In genomic region chr21:28754127-28754611, GRCh38 we compare ENCODE assay signal across 14 cellular contexts.
A peak's percentile ranks its signal among the peaks of the same experiment; 100 is the strongest.
DNase-seq lines count a peak whose midpoint lies in the region; ATAC-seq, FAIRE-seq and TF ChIP-seq lines count a peak whose summit lies in the region.
"Had no signal": no experiment of that assay in that cellular context is flagged by ENCODE, and none has a peak within 500 bp of the region (broad histone marks: within the 10 kb centered on the region; RNA-seq: fewer than 3 reads in every experiment).

No MANE protein-coding gene starts in this region.

- H3K27ac ChIP-seq in GM23338 (ENCODE audit: low read depth) (no peak overlapping the region), esophagus (ENCODE audit: low read depth in 2 of 2, low read length in 1 of 2) (peak overlapping the region; percentile 37 to 70), lower lobe of right lung (peak overlapping the region; percentile 54), stomach smooth muscle (ENCODE audit: low read length) (peak overlapping the region; percentile 62)

- H3K36me3 ChIP-seq in GM23338 (ENCODE audit: insufficient read depth) = no peaks in the 10 kb centered on the region
- H3K36me3 ChIP-seq in esophagus (ENCODE audit: control insufficient read depth in 2 of 2, insufficient read depth in 2 of 2, low read length in 1 of 2) = no peaks in the 10 kb centered on the region
- no peaks in the 10 kb centered on the region for H3K36me3 ChIP-seq in lower lobe of right lung
- H3K36me3 ChIP-seq in stomach smooth muscle (ENCODE audit: control insufficient read depth in 2 of 2, insufficient read depth in 2 of 2, low read length in 2 of 2) = no peaks in the 10 kb centered on the region

- no peak for TF ChIP-seq CTCF in GM23338 (conservative IDR thresholded peaks at IDR 0.05; ENCODE audit: low read depth in 2 of 2)
- no peak for TF ChIP-seq CTCF in lower lobe of right lung (IDR thresholded peaks at IDR 0.05)

- no peaks in the 10 kb centered on the region for H3K36me3 Mint-ChIP-seq in GM23338 (ENCODE audit: low read depth)

- peaks cover 13% of the 10 kb centered on the region for H3K4me1 Mint-ChIP-seq in GM23338
- H3K4me1 Mint-ChIP-seq: activated CD4-positive, alpha-beta T cell treated with anti-CD3 and anti-CD28 coated beads, Interleukin-2, amount 10 ng/mL, durations not matched to agents 7 days and 5 days; stimulated activated naive CD8-positive, alpha-beta T cell treated with anti-CD3 and anti-CD28 coated beads, Interleukin-15, amount 100 ng/mL, for 72 hours had no signal

- H3K9me3 Mint-ChIP-seq in GM23338 = peaks cover 4% of the 10 kb centered on the region; the same call in 2 of the 3 replicates
- H3K9me3 Mint-ChIP-seq: activated CD4-positive, alpha-beta T cell treated with anti-CD3 and anti-CD28 coated beads, Interleukin-2, amount 10 ng/mL, durations not matched to agents 7 days and 5 days; stimulated activated naive CD8-positive, alpha-beta T cell treated with anti-CD3 and anti-CD28 coated beads, Interleukin-15, amount 100 ng/mL, for 72 hours had no signal

- no peaks in the 10 kb centered on the region for H3K79me2 ChIP-seq in GM23338 (replicated peaks; ENCODE audit: insufficient read depth)

- no peaks in the 10 kb centered on the region for H3K9me3 ChIP-seq in esophagus (ENCODE audit: control insufficient read depth in 2 of 2, insufficient read depth in 1 of 2, low read depth in 1 of 2, low read length in 1 of 2)
- H3K9me3 ChIP-seq in lower lobe of right lung = no peaks in the 10 kb centered on the region
- H3K9me3 ChIP-seq in stomach smooth muscle (ENCODE audit: control insufficient read depth in 2 of 2, low read length in 2 of 2) = no peaks in the 10 kb centered on the region

- H2AFZ ChIP-seq in GM23338 = 0 out of 2 replicates have a peak overlapping the region, but pooled peaks have one; percentile 30

- no peak overlapping the region for H3K4me3 Mint-ChIP-seq in GM23338
- H3K4me3 Mint-ChIP-seq: activated CD4-positive, alpha-beta T cell treated with anti-CD3 and anti-CD28 coated beads, Interleukin-2, amount 10 ng/mL, durations not matched to agents 7 days and 5 days; activated naive CD8-positive, alpha-beta T cell; stimulated activated naive CD8-positive, alpha-beta T cell treated with anti-CD3 and anti-CD28 coated beads, Interleukin-15, amount 100 ng/mL, for 72 hours had no signal

- DNase-seq in GM23338 (ENCODE audit: low spot score) (no peak), lower lobe of right lung (no peak), T1000 (lab: John Stamatoyannopoulos, UW) (no peak), RCC 7860 (ENCODE audit: low spot score) (no peak)
- DNase-seq: activated CD4-positive, alpha-beta T cell treated with anti-CD3 and anti-CD28 coated beads, Interleukin-2, amount 10 ng/mL, durations not matched to agents 7 days and 5 days; stimulated activated CD4-positive, alpha-beta T cell treated with anti-CD3 and anti-CD28 coated beads, Interleukin-2, amount 100 ng/mL, for 24 hours; stimulated activated naive CD8-positive, alpha-beta T cell treated with anti-CD3 and anti-CD28 coated beads, Interleukin-15, amount 100 ng/mL, for 72 hours had no signal

- no peaks in the 10 kb centered on the region for H4K20me1 ChIP-seq in GM23338 (replicated peaks; ENCODE audit: insufficient read depth)

- H3K27me3 ChIP-seq in GM23338 (ENCODE audit: insufficient read depth) (no peaks in the 10 kb centered on the region), esophagus (ENCODE audit: control insufficient read depth in 1 of 2, insufficient read depth in 2 of 2, low read length in 2 of 2) (no peaks in the 10 kb centered on the region), lower lobe of right lung (ENCODE audit: low read depth) (no peaks in the 10 kb centered on the region), stomach smooth muscle (ENCODE audit: control insufficient read depth in 1 of 2, insufficient read depth in 2 of 2, low read length in 2 of 2) (no peaks in the 10 kb centered on the region)

- H3K27me3 Mint-ChIP-seq in GM23338 (ENCODE audit: insufficient read depth, low read depth, poor library complexity) = no peaks in the 10 kb centered on the region
- H3K27me3 Mint-ChIP-seq: activated CD4-positive, alpha-beta T cell treated with anti-CD3 and anti-CD28 coated beads, Interleukin-2, amount 10 ng/mL, durations not matched to agents 7 days and 5 days; activated naive CD8-positive, alpha-beta T cell; stimulated activated naive CD8-positive, alpha-beta T cell treated with anti-CD3 and anti-CD28 coated beads, Interleukin-15, amount 100 ng/mL, for 72 hours had no signal

- no peak overlapping the region for H3K9ac ChIP-seq in stomach smooth muscle (ENCODE audit: low read length in 2 of 2)

- no peaks in the 10 kb centered on the region for H3F3A ChIP-seq in GM23338 (replicated peaks; ENCODE audit: low read depth)

- peaks cover 33% of the 10 kb centered on the region for H3K4me1 ChIP-seq in GM23338 (ENCODE audit: insufficient read depth)
- no peaks in the 10 kb centered on the region for H3K4me1 ChIP-seq in esophagus (ENCODE audit: control insufficient read depth in 2 of 2, insufficient read depth in 2 of 2, low read length in 1 of 2)
- peaks cover 8% of the 10 kb centered on the region for H3K4me1 ChIP-seq in lower lobe of right lung
- peaks cover 10% of the 10 kb centered on the region for H3K4me1 ChIP-seq in stomach smooth muscle (ENCODE audit: control insufficient read depth, insufficient read depth, low read length)

- no peak overlapping the region for H3K4me2 ChIP-seq in GM23338

- H3K9me2 ChIP-seq in GM23338 (ENCODE audit: insufficient read depth) = peaks cover 13% of the 10 kb centered on the region

- no peak overlapping the region for H3K27ac Mint-ChIP-seq in GM23338
- H3K27ac Mint-ChIP-seq: activated CD4-positive, alpha-beta T cell treated with anti-CD3 and anti-CD28 coated beads, Interleukin-2, amount 10 ng/mL, durations not matched to agents 7 days and 5 days; activated naive CD8-positive, alpha-beta T cell; stimulated activated naive CD8-positive, alpha-beta T cell treated with anti-CD3 and anti-CD28 coated beads, Interleukin-15, amount 100 ng/mL, for 72 hours had no signal

- no peak overlapping the region for H3K4me3 ChIP-seq in GM23338
- no peak overlapping the region for H3K4me3 ChIP-seq in esophagus (ENCODE audit: low read depth in 1 of 2, low read length in 2 of 2)
- H3K4me3 ChIP-seq in lower lobe of right lung = no peak overlapping the region
- H3K4me3 ChIP-seq in stomach smooth muscle (ENCODE audit: low read length in 2 of 2) = peak overlapping the region; percentile 9 to 30
- H3K4me3 ChIP-seq: K562 had no signal

- intact Hi-C loops in lower lobe of right lung (cut with DNase I) = no loop called here

- FAIRE-seq in RCC 7860 (lab: Jason Lieb, UNC) = no peak
- FAIRE-seq: D721Med, K562 had no signal

- WGBS in esophagus, 2 donors = 59 to 66% methylated on average over 9 of the region's 9 CpGs

- ATAC-seq in GM23338 (no peak), lower lobe of right lung (peak; percentile 80), HG03139 (IDR thresholded peaks at IDR 0.05; ENCODE audit: unreplicated experiment) (no peak), GM19455 (IDR thresholded peaks at IDR 0.05; ENCODE audit: unreplicated experiment) (no peak)
- ATAC-seq: K562; stimulated activated naive CD8-positive, alpha-beta T cell treated with anti-CD3 and anti-CD28 coated beads, Interleukin-15, amount 100 ng/mL, for 72 hours had no signal

TF ChIP-seq in GM23338, 12 proteins besides CTCF, POLR2A, EP300 and RAD21 (continues in another document):
- no peak for TF ChIP-seq ZNF331 (CRISPR knock-in tag; IDR thresholded peaks at IDR 0.05; ENCODE audit: low read depth)
- TF ChIP-seq NANOG (IDR thresholded peaks at IDR 0.05; ENCODE audit: borderline replicate concordance) = no peak

Comparison
In these comparisons a context has a peak if more than half of its experiments do, and no peak if none do; other contexts are left out.
1. ATAC-seq: peak in lower lobe of right lung (2 of 2); none in GM23338 (single experiment), HG03139 (single experiment) and GM19455 (single experiment).
2. H3K4me3 ChIP-seq: peak in stomach smooth muscle (2 of 2); none in GM23338 (single experiment), esophagus (0 of 2) and lower lobe of right lung (single experiment).